Comparison of ENCODE assay signal across 20 cellular contexts in the genomic region with DNA sequence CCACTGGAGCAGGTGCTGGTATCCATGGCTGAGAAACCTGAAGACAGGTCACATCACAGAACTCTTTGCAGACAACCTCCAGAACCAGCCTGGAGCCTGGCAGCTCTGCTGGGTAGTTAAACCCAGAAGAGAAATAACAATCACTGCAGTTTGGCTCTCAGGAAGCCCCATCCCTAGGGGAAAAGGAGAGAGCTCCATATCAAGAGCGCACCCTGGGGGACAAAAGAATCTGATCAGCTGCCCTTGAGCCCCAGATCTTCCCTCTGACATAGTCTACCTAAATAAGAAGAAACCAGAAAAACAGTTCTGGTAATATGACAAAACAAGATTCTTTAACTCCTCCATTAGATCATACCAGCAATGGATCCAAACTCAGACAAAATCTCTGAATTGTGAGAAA.
DNase-seq lines count a peak whose midpoint lies in the region; ATAC-seq and TF ChIP-seq lines count a peak whose summit lies in the region.
"Had no signal": no experiment of that assay in that cellular context is flagged by ENCODE, and none has a peak within 500 bp of the region (broad histone marks: within the 10 kb centered on the region; RNA-seq: fewer than 3 reads in every experiment).

No MANE protein-coding gene starts in this region.

- H3K4me1 ChIP-seq in GM23248 (ENCODE audit: insufficient read depth) = no peaks in the 10 kb centered on the region
- H3K4me1 ChIP-seq: pancreas, sigmoid colon, tibial nerve had no signal

- H3K4me2 ChIP-seq in GM23248 (ENCODE audit: unreplicated experiment) = no peak overlapping the region

- no peak overlapping the region for H3K4me3 Mint-ChIP-seq in osteocyte (ENCODE audit: unreplicated experiment)
- H3K4me3 Mint-ChIP-seq: activated CD8-positive, alpha-beta T cell treated with anti-CD3 and anti-CD28 coated beads, Interleukin-2, amount 10 ng/mL, durations not matched to agents 7 days and 5 days; activated naive CD4-positive, alpha-beta T cell treated with anti-CD3 and anti-CD28 coated beads for 36 hours; activated T-cell treated with anti-CD3 and anti-CD28 coated beads, Interleukin-2, amount 50 U/mL, for 24 hours had no signal

- no peaks in the 10 kb centered on the region for H3K27me3 Mint-ChIP-seq in osteocyte (ENCODE audit: unreplicated experiment)
- H3K27me3 Mint-ChIP-seq: activated T-cell treated with anti-CD3 and anti-CD28 coated beads, Interleukin-2, amount 50 U/mL, for 24 hours had no signal

- in situ Hi-C loops in GM23248 (cut with MboI) = no loop called here

- no peak for ATAC-seq in GM21619 (IDR thresholded peaks at IDR 0.05; ENCODE audit: unreplicated experiment)
- ATAC-seq: activated CD8-positive, alpha-beta T cell treated with anti-CD3 and anti-CD28 coated beads, Interleukin-2, amount 10 ng/mL, durations not matched to agents 7 days and 5 days; pancreas had no signal

- peaks cover 6% of the 10 kb centered on the region for H3K4me1 Mint-ChIP-seq in osteocyte (ENCODE audit: unreplicated experiment)

- no peak overlapping the region for H3K9ac ChIP-seq in GM23248

- H3K36me3 Mint-ChIP-seq in osteocyte (ENCODE audit: unreplicated experiment) = no peaks in the 10 kb centered on the region

- H3K4me3 ChIP-seq in GM23248 = no peak overlapping the region
- H3K4me3 ChIP-seq in epithelial cell of esophagus (ENCODE audit: low read length) = no peak overlapping the region
- H3K4me3 ChIP-seq: pancreas, sigmoid colon, tibial nerve had no signal

- H3K79me2 ChIP-seq in GM23248 (ENCODE audit: insufficient read depth) = no peaks in the 10 kb centered on the region

- no peaks in the 10 kb centered on the region for H4K20me1 ChIP-seq in GM23248 (ENCODE audit: insufficient read depth)

- H3K27ac Mint-ChIP-seq in osteocyte (ENCODE audit: unreplicated experiment) = no peak overlapping the region
- H3K27ac Mint-ChIP-seq: activated CD8-positive, alpha-beta T cell treated with anti-CD3 and anti-CD28 coated beads, Interleukin-2, amount 10 ng/mL, durations not matched to agents 7 days and 5 days; activated naive CD4-positive, alpha-beta T cell treated with anti-CD3 and anti-CD28 coated beads for 36 hours; activated T-cell treated with anti-CD3 and anti-CD28 coated beads, Interleukin-2, amount 50 U/mL, for 24 hours had no signal

- DNase-seq in GM23248 (peak; percentile 6), NCI-H1092 treated with DMSO at 0.1 percent for 48 hours (lab: John Stamatoyannopoulos, UW) (peak; percentile 34), epithelial cell of esophagus (ENCODE audit: low read depth) (peak; percentile 17), osteocyte (ENCODE audit: extremely low spot score, unreplicated experiment) (no peak), DMS114 treated with DMSO at 0.1 percent for 48 hours (lab: John Stamatoyannopoulos, UW; ENCODE audit: unreplicated experiment) (no peak), AG08396 (ENCODE audit: low spot score) (no peak)
- DNase-seq: activated CD8-positive, alpha-beta T cell treated with anti-CD3 and anti-CD28 coated beads, Interleukin-2, amount 10 ng/mL, durations not matched to agents 7 days and 5 days; activated naive CD4-positive, alpha-beta T cell treated with anti-CD3 and anti-CD28 coated beads for 36 hours; activated T-cell treated with anti-CD3 and anti-CD28 coated beads, Interleukin-2, amount 50 U/mL, for 24 hours; aorta; effector CD8-positive, alpha-beta T cell; GDM1; islet precursor cell; NCI-H1417 treated with DMSO at 0.1 percent for 48 hours; NCI-H82; pancreas; sigmoid colon; stimulated activated naive CD4-positive, alpha-beta T cell had no signal

- no peaks in the 10 kb centered on the region for H3K9me2 ChIP-seq in GM23248 (ENCODE audit: insufficient read depth)

- WGBS in GM23248 (ENCODE audit: low coverage in 1 of 2, low lambda C conversion rate in 2 of 2, missing lambda C conversion rate in 2 of 2), 2 experiments = 46 to 57% methylated on average over 1 of the region's 1 CpG

- TF ChIP-seq CTCF in epithelial cell of esophagus (IDR thresholded peaks at IDR 0.05; ENCODE audit: insufficient read depth, low read depth, low read length, missing control alignments) (no peak), osteocyte (IDR thresholded peaks at IDR 0.05) (peak; percentile 24)

- H3K27me3 ChIP-seq in GM23248 (replicated peaks; ENCODE audit: insufficient read depth) = no peaks in the 10 kb centered on the region
- H3K27me3 ChIP-seq: sigmoid colon, tibial nerve had no signal

- H3K9me3 ChIP-seq in GM23248 (ENCODE audit: low read depth) = no peaks in the 10 kb centered on the region
- H3K9me3 ChIP-seq: pancreas, sigmoid colon, tibial nerve had no signal

- no peaks in the 10 kb centered on the region for H3F3A ChIP-seq in GM23248 (ENCODE audit: insufficient read depth)

- H3K27ac ChIP-seq in GM23248 = no peak overlapping the region
- H3K27ac ChIP-seq: pancreas, sigmoid colon, tibial nerve had no signal

- H3K36me3 ChIP-seq in GM23248 (ENCODE audit: low read depth) = no peaks in the 10 kb centered on the region
- H3K36me3 ChIP-seq: pancreas, sigmoid colon, tibial nerve had no signal

- peaks cover 7% of the 10 kb centered on the region for H3K9me3 Mint-ChIP-seq in osteocyte (ENCODE audit: unreplicated experiment)

- H2AFZ ChIP-seq in GM23248 = no peak overlapping the region

Comparison
In these comparisons a context has a peak if more than half of its experiments do, and no peak if none do; other contexts are left out.
1. DNase-seq: peak in GM23248 (single experiment), NCI-H1092 treated with DMSO at 0.1 percent for 48 hours (single experiment) and epithelial cell of esophagus (single experiment); none in osteocyte (single experiment), DMS114 treated with DMSO at 0.1 percent for 48 hours (single experiment) and AG08396 (single experiment).